ENCODE assay signal across 8 cellular contexts in genomic region chr18:41391616-41392610, GRCh38.
DNase-seq lines count a peak whose midpoint lies in the region; ATAC-seq, FAIRE-seq and TF ChIP-seq lines count a peak whose summit lies in the region.

No MANE protein-coding gene starts in this region.

- H3K4me3 Mint-ChIP-seq in Caco-2 (ENCODE audit: unreplicated experiment) (peak overlapping the region; percentile 7), WTC11 (peak overlapping the region; percentile 60)

- H3K36me3 Mint-ChIP-seq in Caco-2 (ENCODE audit: insufficient read depth, unreplicated experiment): no peaks in the 10 kb centered on the region
- no peaks in the 10 kb centered on the region for H3K36me3 Mint-ChIP-seq in WTC11

- CTCF ChIA-PET in Caco-2 (lab: Charles Lee): no interaction called here
- CTCF ChIA-PET in HEK293 (lab: Yijun Ruan, JAX): interaction anchor here (0.5 to 2.0 kb wide), 21 partner anchors 9 to 1424 kb away, joined by 3 to 6 read pairs (median 3); no protein-coding TSS in a partner anchor
- CTCF ChIA-PET in WTC11 (lab: Charles Lee): interaction anchor here (0.6 to 2.3 kb wide), 10 partner anchors 13 to 985 kb away, joined by 3 to 10 read pairs (median 3); no protein-coding TSS in a partner anchor

- peak overlapping the region; percentile 79 for H3K4me2 ChIP-seq in skeletal muscle satellite cell (ENCODE audit: low read length)

- H3K27me3 ChIP-seq in Caco-2 (replicated peaks; ENCODE audit: control insufficient read depth, insufficient read depth, low read length) (no peaks in the 10 kb centered on the region), skeletal muscle satellite cell (ENCODE audit: control insufficient read depth, insufficient read depth, low read length) (peaks cover 11% of the 10 kb centered on the region)

- H3K4me3 ChIP-seq in Caco-2 (ENCODE audit: low read depth, low read length) (no peak overlapping the region), HEK293 (ENCODE audit: low read depth, low read length) (no peak overlapping the region), skeletal muscle satellite cell (ENCODE audit: low read length) (peak overlapping the region; percentile 65)

- no peaks in the 10 kb centered on the region for H3K4me1 ChIP-seq in Caco-2
- peaks cover 3% of the 10 kb centered on the region; the same call in 1 of the 2 replicates for H3K4me1 ChIP-seq in HEK293 (ENCODE audit: control insufficient read depth, insufficient read depth, low read length)
- no peaks in the 10 kb centered on the region for H3K4me1 ChIP-seq in skeletal muscle satellite cell (ENCODE audit: control insufficient read depth, insufficient read depth, low read length)

- peak; percentile 91 for ATAC-seq in WTC11
- ATAC-seq in HG03571 (IDR thresholded peaks at IDR 0.05; ENCODE audit: unreplicated experiment): no peak

- intact Hi-C loops in Caco-2 (cut with micrococcal nuclease; ENCODE audit: unreplicated experiment): loop anchor here (5.0 to 10.0 kb wide), 4 partner anchors 355 to 865 kb away; no protein-coding TSS in a partner anchor

- peak; percentile 24 to 40 for TF ChIP-seq CTCF in Caco-2 (IDR thresholded peaks at IDR 0.05; ENCODE audit: insufficient read depth in 1 of 2, low read depth in 1 of 2, low read length in 1 of 2, severe bottlenecking in 1 of 2, unreplicated experiment in 1 of 2)
- peak; percentile 41; the same call in 1 of the 2 replicates for TF ChIP-seq CTCF in HEK293 (tag by site-specific recombination; IDR thresholded peaks at IDR 0.05)
- TF ChIP-seq CTCF in WTC11 (IDR thresholded peaks at IDR 0.05): peak; percentile 39; the same call in 1 of the 2 replicates

- H3K27ac Mint-ChIP-seq in Caco-2 (ENCODE audit: unreplicated experiment) (peak overlapping the region; percentile 21), WTC11 (peak overlapping the region; percentile 90)

- no peak for FAIRE-seq in GM12892 (lab: Jason Lieb, UNC)

- DNase-seq in Caco-2: peak; percentile 35 to 43
- peak; percentile 45 for DNase-seq in NCI-H2081 treated with DMSO at 0.1 percent for 48 hours (lab: John Stamatoyannopoulos, UW)
- peak; percentile 72 for DNase-seq in WTC11 (ENCODE audit: low spot score)
- peak; percentile 9 for DNase-seq in hepatic stellate cell (ENCODE audit: low spot score)
- DNase-seq in GM12892 (ENCODE audit: insufficient read length): no peak

- no peak for TF ChIP-seq POLR2A in GM12892 (IDR thresholded peaks at IDR 0.05; ENCODE audit: low read depth, low read length)

- H3K9me3 ChIP-seq in Caco-2 (no peaks in the 10 kb centered on the region), HEK293 (ENCODE audit: control insufficient read depth, insufficient read depth, low read depth, low read length) (no peaks in the 10 kb centered on the region), skeletal muscle satellite cell (replicated peaks; ENCODE audit: low read length) (no peaks in the 10 kb centered on the region)

- H3K9me3 Mint-ChIP-seq in Caco-2 (ENCODE audit: unreplicated experiment) (no peaks in the 10 kb centered on the region), WTC11 (no peaks in the 10 kb centered on the region)

- peak overlapping the region; percentile 77 for H3K9ac ChIP-seq in skeletal muscle satellite cell (ENCODE audit: low read depth, low read length)

- POLR2A ChIA-PET in Caco-2 (lab: Charles Lee): no interaction called here
- POLR2A ChIA-PET in HEK293 (lab: Yijun Ruan, JAX): no interaction called here
- POLR2A ChIA-PET in WTC11 (lab: Charles Lee): interaction anchor here (0.6 kb wide), 1 partner anchor 342 kb away, joined by 4 read pairs; no protein-coding TSS in a partner anchor

- no peak overlapping the region for H3K27ac ChIP-seq in HEK293 (ENCODE audit: extremely low read depth, low read depth, low read length)

- H3K4me1 Mint-ChIP-seq in Caco-2 (ENCODE audit: low read depth, unreplicated experiment) (peaks cover 6% of the 10 kb centered on the region), WTC11 (peaks cover 39% of the 10 kb centered on the region)

- no peaks in the 10 kb centered on the region for H3K36me3 ChIP-seq in Caco-2 (ENCODE audit: control insufficient read depth, insufficient read depth, low read length)
- no peaks in the 10 kb centered on the region for H3K36me3 ChIP-seq in HEK293 (ENCODE audit: control insufficient read depth in 2 of 2, insufficient read depth in 1 of 2, low read length in 2 of 2)
- H3K36me3 ChIP-seq in skeletal muscle satellite cell (ENCODE audit: insufficient read depth, low read length): no peaks in the 10 kb centered on the region

- BruUV-seq in Caco-2 (replicated peaks; lab: Mats Ljungman, UMichigan): no TSS peak

- H3K27me3 Mint-ChIP-seq in Caco-2 (ENCODE audit: insufficient read depth, unreplicated experiment) (no peaks in the 10 kb centered on the region), WTC11 (ENCODE audit: low read depth) (no peaks in the 10 kb centered on the region)

TF ChIP-seq in HEK293, 187 proteins besides CTCF, POLR2A, EP300 and RAD21 (continues in another document):
- TF ChIP-seq ZNF488 (tag by site-specific recombination; IDR thresholded peaks at IDR 0.05): no peak
- no peak for TF ChIP-seq ZNF580 (tag by site-specific recombination; IDR thresholded peaks at IDR 0.05)
- TF ChIP-seq PRDM1 (tag by site-specific recombination; IDR thresholded peaks at IDR 0.05): 0 out of 2 replicates have a peak, but pooled peaks have one; percentile 8
- TF ChIP-seq ZNF660 (tag by site-specific recombination; IDR thresholded peaks at IDR 0.05): 0 out of 2 replicates have a peak, but pooled peaks have one; percentile 33
- TF ChIP-seq ZNF654 (tag by site-specific recombination; IDR thresholded peaks at IDR 0.05; ENCODE audit: low read depth): peak; percentile 58

TF ChIP-seq in WTC11, 78 proteins besides CTCF, POLR2A, EP300 and RAD21:
- TF ChIP-seq ZMAT4 (CRISPR knock-in tag; IDR thresholded peaks at IDR 0.05): no peak
- TF ChIP-seq CREB1 (CRISPR knock-in tag; IDR thresholded peaks at IDR 0.05): no peak
- no peak for TF ChIP-seq E2F5 (CRISPR knock-in tag; IDR thresholded peaks at IDR 0.05)
- no peak for TF ChIP-seq ZNF263 (CRISPR knock-in tag; IDR thresholded peaks at IDR 0.05; ENCODE audit: low read depth)
